Comparison of ENCODE assay signal across 2 cellular contexts in the genomic region with DNA sequence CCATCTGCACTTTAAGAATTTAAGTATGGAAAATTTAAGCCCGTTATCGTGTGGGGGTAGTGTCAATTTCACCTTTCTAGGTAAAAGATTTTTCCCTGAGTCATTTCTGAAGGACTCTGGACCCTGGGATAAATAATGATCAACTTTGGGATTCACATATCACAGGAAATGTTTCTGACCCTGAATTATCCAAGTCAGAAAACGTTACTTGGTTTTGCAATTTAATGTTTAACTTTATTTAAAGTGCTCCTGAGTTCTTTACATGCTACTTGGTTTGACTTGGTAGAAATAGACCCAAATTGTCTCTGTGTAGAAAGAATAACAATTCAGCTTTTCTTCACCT.
A peak's percentile ranks its signal among the peaks of the same experiment; 100 is the strongest.
TF ChIP-seq lines count a peak whose summit lies in the region.

No MANE protein-coding gene starts in this region.

TF ChIP-seq in K562, 482 proteins besides CTCF, POLR2A, EP300 and RAD21:
- no peak for TF ChIP-seq RCOR1 (IDR thresholded peaks at IDR 0.05; ENCODE audit: borderline replicate concordance in 1 of 2, low read depth in 2 of 2, low read length in 2 of 2)
- TF ChIP-seq NFE2 (IDR thresholded peaks at IDR 0.05; ENCODE audit: low read depth): peak; percentile 34; the same call in 1 of the 2 replicates

TF ChIP-seq in HepG2, 621 proteins besides CTCF, POLR2A, EP300 and RAD21:
- TF ChIP-seq NCOR1 (IDR thresholded peaks at IDR 0.05; ENCODE audit: borderline replicate concordance, low read length): peak; percentile 31; the same call in 1 of the 2 replicates
- no peak for TF ChIP-seq ZNF776 (CRISPR knock-in tag; IDR thresholded peaks at IDR 0.05)
- TF ChIP-seq HCFC1 (IDR thresholded peaks at IDR 0.05; ENCODE audit: low read depth, low read length): no peak
- no peak for TF ChIP-seq SMARCE1 (IDR thresholded peaks at IDR 0.05; ENCODE audit: borderline replicate concordance)
- no peak for TF ChIP-seq PHF21A (CRISPR knock-in tag; IDR thresholded peaks at IDR 0.05)
- no peak for TF ChIP-seq HNRNPH1 (optimal IDR thresholded peaks at IDR 0.05; ENCODE audit: low read depth, low read length)
- no peak for TF ChIP-seq CBX2 (IDR thresholded peaks at IDR 0.05; ENCODE audit: low read depth, low read length)
- no peak for TF ChIP-seq CBX2 (CRISPR knock-in tag; IDR thresholded peaks at IDR 0.05; ENCODE audit: low read depth)
- TF ChIP-seq RBM39 (IDR thresholded peaks at IDR 0.05; ENCODE audit: low read depth, low read length, poor library complexity, severe bottlenecking): no peak
- TF ChIP-seq, protein P1, sequence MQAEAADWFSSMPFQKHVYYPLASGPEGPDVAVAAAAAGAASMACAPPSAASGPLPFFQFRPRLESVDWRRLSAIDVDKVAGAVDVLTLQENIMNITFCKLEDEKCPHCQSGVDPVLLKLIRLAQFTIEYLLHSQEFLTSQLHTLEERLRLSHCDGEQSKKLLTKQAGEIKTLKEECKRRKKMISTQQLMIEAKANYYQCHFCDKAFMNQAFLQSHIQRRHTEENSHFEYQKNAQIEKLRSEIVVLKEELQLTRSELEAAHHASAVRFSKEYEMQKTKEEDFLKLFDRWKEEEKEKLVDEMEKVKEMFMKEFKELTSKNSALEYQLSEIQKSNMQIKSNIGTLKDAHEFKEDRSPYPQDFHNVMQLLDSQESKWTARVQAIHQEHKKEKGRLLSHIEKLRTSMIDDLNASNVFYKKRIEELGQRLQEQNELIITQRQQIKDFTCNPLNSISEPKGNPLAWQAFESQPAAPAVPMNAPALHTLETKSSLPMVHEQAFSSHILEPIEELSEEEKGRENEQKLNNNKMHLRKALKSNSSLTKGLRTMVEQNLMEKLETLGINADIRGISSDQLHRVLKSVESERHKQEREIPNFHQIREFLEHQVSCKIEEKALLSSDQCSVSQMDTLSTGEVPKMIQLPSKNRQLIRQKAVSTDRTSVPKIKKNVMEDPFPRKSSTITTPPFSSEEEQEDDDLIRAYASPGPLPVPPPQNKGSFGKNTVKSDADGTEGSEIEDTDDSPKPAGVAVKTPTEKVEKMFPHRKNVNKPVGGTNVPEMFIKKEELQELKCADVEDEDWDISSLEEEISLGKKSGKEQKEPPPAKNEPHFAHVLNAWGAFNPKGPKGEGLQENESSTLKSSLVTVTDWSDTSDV (CRISPR knock-in tag; IDR thresholded peaks at IDR 0.05): no peak
- peak; percentile 39; the same call in 1 of the 2 replicates for TF ChIP-seq NFE2L2 (IDR thresholded peaks at IDR 0.05; ENCODE audit: low read length)
- no peak for TF ChIP-seq FOXM1 (CRISPR knock-in tag; IDR thresholded peaks at IDR 0.05)
- peak; percentile 66 for TF ChIP-seq BCL6 (CRISPR knock-in tag; IDR thresholded peaks at IDR 0.05)
- no peak for TF ChIP-seq TBL1XR1 (IDR thresholded peaks at IDR 0.05; ENCODE audit: borderline replicate concordance, low read length, partially characterized antibody)
- TF ChIP-seq, protein P2, sequence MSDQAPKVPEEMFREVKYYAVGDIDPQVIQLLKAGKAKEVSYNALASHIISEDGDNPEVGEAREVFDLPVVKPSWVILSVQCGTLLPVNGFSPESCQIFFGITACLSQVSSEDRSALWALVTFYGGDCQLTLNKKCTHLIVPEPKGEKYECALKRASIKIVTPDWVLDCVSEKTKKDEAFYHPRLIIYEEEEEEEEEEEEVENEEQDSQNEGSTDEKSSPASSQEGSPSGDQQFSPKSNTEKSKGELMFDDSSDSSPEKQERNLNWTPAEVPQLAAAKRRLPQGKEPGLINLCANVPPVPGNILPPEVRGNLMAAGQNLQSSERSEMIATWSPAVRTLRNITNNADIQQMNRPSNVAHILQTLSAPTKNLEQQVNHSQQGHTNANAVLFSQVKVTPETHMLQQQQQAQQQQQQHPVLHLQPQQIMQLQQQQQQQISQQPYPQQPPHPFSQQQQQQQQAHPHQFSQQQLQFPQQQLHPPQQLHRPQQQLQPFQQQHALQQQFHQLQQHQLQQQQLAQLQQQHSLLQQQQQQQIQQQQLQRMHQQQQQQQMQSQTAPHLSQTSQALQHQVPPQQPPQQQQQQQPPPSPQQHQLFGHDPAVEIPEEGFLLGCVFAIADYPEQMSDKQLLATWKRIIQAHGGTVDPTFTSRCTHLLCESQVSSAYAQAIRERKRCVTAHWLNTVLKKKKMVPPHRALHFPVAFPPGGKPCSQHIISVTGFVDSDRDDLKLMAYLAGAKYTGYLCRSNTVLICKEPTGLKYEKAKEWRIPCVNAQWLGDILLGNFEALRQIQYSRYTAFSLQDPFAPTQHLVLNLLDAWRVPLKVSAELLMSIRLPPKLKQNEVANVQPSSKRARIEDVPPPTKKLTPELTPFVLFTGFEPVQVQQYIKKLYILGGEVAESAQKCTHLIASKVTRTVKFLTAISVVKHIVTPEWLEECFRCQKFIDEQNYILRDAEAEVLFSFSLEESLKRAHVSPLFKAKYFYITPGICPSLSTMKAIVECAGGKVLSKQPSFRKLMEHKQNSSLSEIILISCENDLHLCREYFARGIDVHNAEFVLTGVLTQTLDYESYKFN (CRISPR knock-in tag; conservative IDR thresholded peaks at IDR 0.05): 0 out of 2 replicates have a peak, but pooled peaks have one; percentile 21
- TF ChIP-seq HNF4G (IDR thresholded peaks at IDR 0.05; ENCODE audit: borderline replicate concordance, low read depth, low read length): peak; percentile 8; the same call in 1 of the 2 replicates
- no peak for TF ChIP-seq HNF4G (CRISPR knock-in tag; IDR thresholded peaks at IDR 0.05; ENCODE audit: borderline replicate concordance, low read depth)
- TF ChIP-seq, protein P3, sequence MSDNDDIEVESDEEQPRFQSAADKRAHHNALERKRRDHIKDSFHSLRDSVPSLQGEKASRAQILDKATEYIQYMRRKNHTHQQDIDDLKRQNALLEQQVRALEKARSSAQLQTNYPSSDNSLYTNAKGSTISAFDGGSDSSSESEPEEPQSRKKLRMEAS (IDR thresholded peaks at IDR 0.05): no peak
- TF ChIP-seq ZNF33B (CRISPR knock-in tag; IDR thresholded peaks at IDR 0.05): no peak
- no peak for TF ChIP-seq RBM22 (optimal IDR thresholded peaks at IDR 0.05; ENCODE audit: low read length)
- peak; percentile 13; the same call in 1 of the 2 replicates for TF ChIP-seq ARID5B (CRISPR knock-in tag; IDR thresholded peaks at IDR 0.05)
- TF ChIP-seq, protein P4, sequence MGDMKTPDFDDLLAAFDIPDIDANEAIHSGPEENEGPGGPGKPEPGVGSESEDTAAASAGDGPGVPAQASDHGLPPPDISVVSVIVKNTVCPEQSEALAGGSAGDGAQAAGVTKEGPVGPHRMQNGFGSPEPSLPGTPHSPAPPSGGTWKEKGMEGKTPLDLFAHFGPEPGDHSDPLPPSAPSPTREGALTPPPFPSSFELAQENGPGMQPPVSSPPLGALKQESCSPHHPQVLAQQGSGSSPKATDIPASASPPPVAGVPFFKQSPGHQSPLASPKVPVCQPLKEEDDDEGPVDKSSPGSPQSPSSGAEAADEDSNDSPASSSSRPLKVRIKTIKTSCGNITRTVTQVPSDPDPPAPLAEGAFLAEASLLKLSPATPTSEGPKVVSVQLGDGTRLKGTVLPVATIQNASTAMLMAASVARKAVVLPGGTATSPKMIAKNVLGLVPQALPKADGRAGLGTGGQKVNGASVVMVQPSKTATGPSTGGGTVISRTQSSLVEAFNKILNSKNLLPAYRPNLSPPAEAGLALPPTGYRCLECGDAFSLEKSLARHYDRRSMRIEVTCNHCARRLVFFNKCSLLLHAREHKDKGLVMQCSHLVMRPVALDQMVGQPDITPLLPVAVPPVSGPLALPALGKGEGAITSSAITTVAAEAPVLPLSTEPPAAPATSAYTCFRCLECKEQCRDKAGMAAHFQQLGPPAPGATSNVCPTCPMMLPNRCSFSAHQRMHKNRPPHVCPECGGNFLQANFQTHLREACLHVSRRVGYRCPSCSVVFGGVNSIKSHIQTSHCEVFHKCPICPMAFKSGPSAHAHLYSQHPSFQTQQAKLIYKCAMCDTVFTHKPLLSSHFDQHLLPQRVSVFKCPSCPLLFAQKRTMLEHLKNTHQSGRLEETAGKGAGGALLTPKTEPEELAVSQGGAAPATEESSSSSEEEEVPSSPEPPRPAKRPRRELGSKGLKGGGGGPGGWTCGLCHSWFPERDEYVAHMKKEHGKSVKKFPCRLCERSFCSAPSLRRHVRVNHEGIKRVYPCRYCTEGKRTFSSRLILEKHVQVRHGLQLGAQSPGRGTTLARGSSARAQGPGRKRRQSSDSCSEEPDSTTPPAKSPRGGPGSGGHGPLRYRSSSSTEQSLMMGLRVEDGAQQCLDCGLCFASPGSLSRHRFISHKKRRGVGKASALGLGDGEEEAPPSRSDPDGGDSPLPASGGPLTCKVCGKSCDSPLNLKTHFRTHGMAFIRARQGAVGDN (CRISPR knock-in tag; IDR thresholded peaks at IDR 0.05): no peak
- 0 out of 2 replicates have a peak, but pooled peaks have one; percentile 38 for TF ChIP-seq CREM (IDR thresholded peaks at IDR 0.05)
- no peak for TF ChIP-seq CREM (CRISPR knock-in tag; IDR thresholded peaks at IDR 0.05)
